In the genomic region with DNA sequence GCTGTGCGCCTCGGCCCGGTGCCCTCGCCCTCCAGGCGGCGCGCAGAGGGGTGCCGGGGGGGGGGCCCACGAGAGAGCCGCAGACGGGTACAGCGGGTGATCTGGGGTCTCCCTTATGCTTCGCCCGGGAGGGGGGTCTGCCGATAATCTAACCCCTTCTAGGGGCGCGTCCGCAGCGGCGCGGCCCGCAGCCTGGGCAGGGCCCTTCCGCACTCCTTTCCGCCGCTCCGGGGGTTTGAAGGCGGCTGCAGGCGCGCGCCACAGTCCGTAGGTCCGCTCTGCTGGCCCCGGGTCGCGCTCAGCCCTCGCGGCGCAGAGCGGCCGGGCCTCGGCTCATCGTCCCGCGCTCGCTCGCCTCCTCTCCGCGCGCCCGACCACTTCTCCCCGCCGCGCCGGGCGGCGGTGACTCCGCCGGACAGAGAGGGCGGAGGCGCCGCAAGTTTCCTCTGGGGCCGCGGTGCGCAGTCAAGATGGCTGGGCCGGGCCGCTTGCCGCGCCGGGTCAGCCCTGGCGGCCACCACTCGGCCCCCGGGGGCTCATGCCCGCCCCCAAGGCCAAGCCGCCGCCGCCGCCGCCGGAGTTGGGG, we compare ENCODE assay signal across 8 cellular contexts. TPM values are rescaled to one million over a fixed set of nuclear protein-coding genes. Genes with fewer than 3 reads are reported as not detected.
DNase-seq lines count a peak whose midpoint lies in the region; ATAC-seq and TF ChIP-seq lines count a peak whose summit lies in the region.

No MANE protein-coding gene starts in this region.

- H3K27me3 Mint-ChIP-seq in mesothelial cell of epicardium (ENCODE audit: low read depth): peaks cover 57% of the 10 kb centered on the region

- CTCF ChIA-PET in A673 (lab: Charles Lee): no interaction called here

- peaks cover 45% of the 10 kb centered on the region for H3K4me1 Mint-ChIP-seq in mesothelial cell of epicardium

- H3K36me3 ChIP-seq in A673 (ENCODE audit: insufficient read depth, low read length, poor library complexity, severe bottlenecking) (peaks cover 4% of the 10 kb centered on the region), Peyer's patch (no peaks in the 10 kb centered on the region)

- H3K4me3 ChIP-seq in A673 (ENCODE audit: low read depth, low read length, poor library complexity, severe bottlenecking) (peak overlapping the region; percentile 88), Peyer's patch (peak overlapping the region; percentile 56 to 89 (median 68)), dorsolateral prefrontal cortex (peak overlapping the region; percentile 56 to 94 (median 78))

- no peaks in the 10 kb centered on the region for H3K9me3 Mint-ChIP-seq in mesothelial cell of epicardium

- BruUV-seq in A673 (replicated peaks; lab: Mats Ljungman, UMichigan): no TSS peak

- no peak for TF ChIP-seq POLR2A in Peyer's patch (IDR thresholded peaks at IDR 0.05)

- peak overlapping the region; percentile 86 for H3K4me3 Mint-ChIP-seq in mesothelial cell of epicardium

- ATAC-seq in GM18498 (IDR thresholded peaks at IDR 0.05; ENCODE audit: unreplicated experiment): peak; percentile 32
- ATAC-seq in HG02798 (IDR thresholded peaks at IDR 0.05; ENCODE audit: poor library complexity, unreplicated experiment): peak; percentile 22

- DNase-seq in A673 (ENCODE audit: low spot score) (peak; percentile 48), Peyer's patch (peak in 1 of 3 donors; percentile 63), dorsolateral prefrontal cortex (peak in 1 of 10 donors; percentile 43), mesothelial cell of epicardium (ENCODE audit: low spot score in 2 of 2, unreplicated experiment in 2 of 2) (peak; percentile 25 to 49), NAMALWA (ENCODE audit: low spot score) (no peak), foreskin melanocyte (no peak)

- H3K36me3 Mint-ChIP-seq in mesothelial cell of epicardium: no peaks in the 10 kb centered on the region

- H3K4me1 ChIP-seq in A673 (ENCODE audit: insufficient read depth, low read length, poor library complexity, severe bottlenecking): peaks cover 23% of the 10 kb centered on the region
- H3K4me1 ChIP-seq in Peyer's patch: peaks cover 0 to 31% (median 12%) of the 10 kb centered on the region in 4 donors

- H3K27ac Mint-ChIP-seq in mesothelial cell of epicardium: no peak overlapping the region

- TF ChIP-seq CTCF in A673 (conservative IDR thresholded peaks at IDR 0.05; ENCODE audit: low read depth, low read length): no peak
- TF ChIP-seq CTCF in Peyer's patch (IDR thresholded peaks at IDR 0.05): no peak
- no peak for TF ChIP-seq CTCF in dorsolateral prefrontal cortex (IDR thresholded peaks at IDR 0.05 in 54 of 56, conservative IDR thresholded peaks at IDR 0.05 in 2 of 56; ENCODE audit: low read depth in 1 of 56, partially characterized antibody in 56 of 56)
- TF ChIP-seq CTCF in mesothelial cell of epicardium (IDR thresholded peaks at IDR 0.05; ENCODE audit: unreplicated experiment): no peak

- intact Hi-C loops in A673 (cut with micrococcal nuclease; ENCODE audit: unreplicated experiment): loop anchor here (1.0 kb wide), 1 partner anchor 1138 kb away; no protein-coding TSS in a partner anchor
- intact Hi-C loops in dorsolateral prefrontal cortex (cut with DNase I): loop anchor here (2.0 to 10.0 kb wide), 7 partner anchors 183 to 517 kb away; a partner anchor contains a TSS

- no peaks in the 10 kb centered on the region for H3K9me3 ChIP-seq in A673 (ENCODE audit: low read depth, low read length, poor library complexity, severe bottlenecking)
- no peaks in the 10 kb centered on the region for H3K9me3 ChIP-seq in Peyer's patch

- H3K27ac ChIP-seq in A673 (ENCODE audit: low read depth, low read length, poor library complexity, severe bottlenecking) (peak overlapping the region; percentile 84), Peyer's patch (peak overlapping the region; percentile 63 to 87 (median 74)), dorsolateral prefrontal cortex (peak overlapping the region in 48 of 59 donors; percentile 1 to 85 (median 60))

- POLR2A ChIA-PET in A673 (lab: Charles Lee; ENCODE audit: low non-redundant PET): no interaction called here

- H3K27me3 ChIP-seq in A673 (replicated peaks; ENCODE audit: insufficient read depth, low read depth, low read length, poor library complexity) (no peaks in the 10 kb centered on the region), Peyer's patch (peaks cover 0 to 6% of the 10 kb centered on the region in 2 donors), dorsolateral prefrontal cortex (no peaks in the 10 kb centered on the region)

RNA-seq across cellular contexts. Expression of a gene that starts 0.6 kb away (rescaled TPM):
- total RNA-seq in A673 (2021) (49.9 and 50.5 TPM in 2 replicates), Peyer's patch (1 to 10 TPM in 2 of 4 donors, under 1 TPM in 2; 0.70 to 2.2 (median 1.2) TPM), dorsolateral prefrontal cortex (10 to 100 TPM in 16 of 120 experiments, 1 to 10 TPM in 104; 3.4 to 36.8 (median 7.2) TPM), mesothelial cell of epicardium (14.5 to 16.5 TPM (median 16.4 TPM) in 3 replicates)

RNA-seq across cellular contexts. Expression of a gene that starts 36.4 kb away (rescaled TPM):
- not detected in 2 replicates for total RNA-seq in A673 (2021)
- not detected for total RNA-seq in Peyer's patch
- 1 to 10 TPM in 22 of 120 experiments, under 1 TPM in 78, not detected in 20; 0.26 to 1.9 (median 0.63) TPM for total RNA-seq in dorsolateral prefrontal cortex
- not detected in 3 replicates for total RNA-seq in mesothelial cell of epicardium

Comparison
In these comparisons a context has a peak if more than half of its experiments do, and no peak if none do; other contexts are left out.
1. DNase-seq: peak in A673 (single experiment) and mesothelial cell of epicardium (2 of 2); none in NAMALWA (single experiment) and foreskin melanocyte (single experiment).
2. Peak in every context shown above with its lines, with median percentiles within 50 percentile points of each other: H3K27ac ChIP-seq and H3K4me3 ChIP-seq.